In genomic region chr12:67650127-67650495, GRCh38 we compare ENCODE assay signal across 8 cellular contexts. TPM values are rescaled to one million over a fixed set of nuclear protein-coding genes. Genes with fewer than 3 reads are reported as not detected.
DNase-seq lines count a peak whose midpoint lies in the region; ATAC-seq and TF ChIP-seq lines count a peak whose summit lies in the region.

No MANE protein-coding gene starts in this region.

- peak overlapping the region; percentile 94 for H4K91ac ChIP-seq in trophoblast cell (ENCODE audit: low read depth, low read length)

- peak overlapping the region; percentile 99 for H3K18ac ChIP-seq in trophoblast cell (ENCODE audit: low read length)

- peaks cover 59% of the 10 kb centered on the region for H3K4me1 Mint-ChIP-seq in activated T-cell treated with anti-CD3 and anti-CD28 coated beads, Interleukin-2, amount 50 U/mL, for 72 hours (ENCODE audit: low read depth)

- peak overlapping the region; percentile 85 for H4K8ac ChIP-seq in trophoblast cell (ENCODE audit: low read depth, low read length)

- no peaks in the 10 kb centered on the region for H3K9me3 ChIP-seq in trophoblast cell (ENCODE audit: insufficient read depth, low read depth, low read length)

- peak overlapping the region; percentile 94 for H3K27ac ChIP-seq in trophoblast cell (ENCODE audit: low read depth, low read length)

- peak overlapping the region; percentile 89 for H2AFZ ChIP-seq in trophoblast cell (ENCODE audit: insufficient read depth, low read length, poor library complexity)

- intact Hi-C loops in Right ventricle myocardium inferior (cut with DNase I), result loop anchor here (2.0 to 5.0 kb wide), 2 partner anchors 177 to 293 kb away; no protein-coding TSS in a partner anchor

- H3K4me3 Mint-ChIP-seq in activated T-cell treated with anti-CD3 and anti-CD28 coated beads, Interleukin-2, amount 50 U/mL, for 72 hours, result peak overlapping the region; percentile 98 to 99

- H3K9ac ChIP-seq in trophoblast cell (ENCODE audit: low read length), result peak overlapping the region; percentile 99

- H4K12ac ChIP-seq in trophoblast cell (ENCODE audit: low read depth, low read length), result peak overlapping the region; percentile 85

- H2BK120ac ChIP-seq in trophoblast cell (ENCODE audit: insufficient read depth, low read length, poor library complexity), result peak overlapping the region; percentile 76

- no peaks in the 10 kb centered on the region for H3K9me3 Mint-ChIP-seq in activated T-cell treated with anti-CD3 and anti-CD28 coated beads, Interleukin-2, amount 50 U/mL, for 72 hours

- H3K36me3 Mint-ChIP-seq in activated T-cell treated with anti-CD3 and anti-CD28 coated beads, Interleukin-2, amount 50 U/mL, for 72 hours (ENCODE audit: insufficient read depth in 2 of 2), result peaks cover 7 to 16% of the 10 kb centered on the region in 2 donors

- H3K36me3 ChIP-seq in trophoblast cell (ENCODE audit: control insufficient read depth in 1 of 2, insufficient read depth in 2 of 2, low read length in 2 of 2), result peaks cover 1 to 7% of the 10 kb centered on the region in 2 experiments

- peaks cover 24% of the 10 kb centered on the region for H3K79me1 ChIP-seq in trophoblast cell (ENCODE audit: low read length)

- TF ChIP-seq CTCF in AG09309 (IDR thresholded peaks at IDR 0.05; ENCODE audit: control insufficient read depth, insufficient read depth, low read depth, low read length, missing control alignments), result no peak

- H3K14ac ChIP-seq in trophoblast cell (ENCODE audit: low read length), result peak overlapping the region; percentile 93

- H2BK12ac ChIP-seq in trophoblast cell (ENCODE audit: low read length), result no peak overlapping the region

- H3K4me3 ChIP-seq in AG09309 (ENCODE audit: control insufficient read depth, low read depth, low read length) (peak overlapping the region; percentile 88), trophoblast cell (ENCODE audit: low read depth, low read length) (peak overlapping the region; percentile 95)

- H3K4ac ChIP-seq in trophoblast cell (ENCODE audit: low read depth, low read length), result peak overlapping the region; percentile 97

- H2BK5ac ChIP-seq in trophoblast cell (ENCODE audit: low read depth, low read length, poor library complexity), result peak overlapping the region; percentile 86

- no peak for DNase-seq in AG09309 (ENCODE audit: low read depth)
- peak; percentile 27 for DNase-seq in HK-2 (ENCODE audit: unreplicated experiment)
- DNase-seq in activated T-cell treated with anti-CD3 and anti-CD28 coated beads, Interleukin-2, amount 50 U/mL, for 72 hours, result peak in 1 of 2 donors; percentile 12
- peak; percentile 67 for DNase-seq in Right ventricle myocardium inferior (ENCODE audit: missing footprints)
- DNase-seq in trophoblast cell, result no peak
- DNase-seq in NCI-H446 (lab: John Stamatoyannopoulos, UW), result no peak
- DNase-seq in NCI-H2196 (lab: John Stamatoyannopoulos, UW; ENCODE audit: unreplicated experiment), result no peak
- no peak for DNase-seq in NCI-H2029 (lab: John Stamatoyannopoulos, UW)

- peaks cover 23% of the 10 kb centered on the region for H3K79me2 ChIP-seq in trophoblast cell (ENCODE audit: control insufficient read depth, insufficient read depth, low read length, poor library complexity)

- H3K27me3 Mint-ChIP-seq in activated T-cell treated with anti-CD3 and anti-CD28 coated beads, Interleukin-2, amount 50 U/mL, for 72 hours (ENCODE audit: low read depth), result no peaks in the 10 kb centered on the region

- no peak for ATAC-seq in activated T-cell treated with anti-CD3 and anti-CD28 coated beads, Interleukin-2, amount 50 U/mL, for 72 hours (replicated peaks in 1 of 2)
- peak; percentile 49 for ATAC-seq in Right ventricle myocardium inferior

- H3K4me1 ChIP-seq in trophoblast cell (ENCODE audit: control insufficient read depth in 1 of 2, insufficient read depth in 2 of 2, low read length in 2 of 2), result peaks cover 8 to 13% of the 10 kb centered on the region in 2 experiments

- peak overlapping the region; percentile 80 for H3K4me2 ChIP-seq in trophoblast cell (ENCODE audit: low read length)

- no peaks in the 10 kb centered on the region for H3K27me3 ChIP-seq in trophoblast cell (ENCODE audit: insufficient read depth, low read length)

- peak overlapping the region; percentile 84 for H3K27ac Mint-ChIP-seq in activated T-cell treated with anti-CD3 and anti-CD28 coated beads, Interleukin-2, amount 50 U/mL, for 72 hours

- no peak overlapping the region for H2AK5ac ChIP-seq in trophoblast cell (ENCODE audit: low read length)

- WGBS in trophoblast cell (ENCODE audit: extremely low coverage, insufficient coverage, insufficient read length), result no CpG with 5 or more reads among the region's 13 CpGs

- H3K23ac ChIP-seq in trophoblast cell (ENCODE audit: low read length), result no peak overlapping the region

RNA-seq across cellular contexts. Expression of gene DYRK2, which starts 1.6 kb away (rescaled TPM):
- total RNA-seq in activated T-cell treated with anti-CD3 and anti-CD28 coated beads, Interleukin-2, amount 50 U/mL, for 72 hours, result 10 to 100 TPM; 27.3 to 30.3 TPM
- 51.2 TPM for total RNA-seq in Right ventricle myocardium inferior
- 17.2 TPM in 2 replicates for polyA plus RNA-seq in trophoblast cell (2013)

Comparison
In these comparisons a context has a peak if more than half of its experiments do, and no peak if none do; other contexts are left out.
1. DNase-seq: peak in HK-2 (single experiment) and Right ventricle myocardium inferior (single experiment); none in AG09309 (single experiment), trophoblast cell (0 of 2), NCI-H446 (0 of 2), NCI-H2196 (single experiment) and NCI-H2029 (single experiment).